ENCODE assay signal across 12 cellular contexts in genomic region chr1:19260211-19261138, GRCh38. TPM values are rescaled to one million over a fixed set of nuclear protein-coding genes. Genes with fewer than 3 reads are reported as not detected.
DNase-seq lines count a peak whose midpoint lies in the region; ATAC-seq and TF ChIP-seq lines count a peak whose summit lies in the region.
"Had no signal": no experiment of that assay in that cellular context is flagged by ENCODE, and none has a peak within 500 bp of the region (broad histone marks: within the 10 kb centered on the region; RNA-seq: fewer than 3 reads in every experiment).

No MANE protein-coding gene starts in this region.

- H3K36me3 ChIP-seq in GM23248 (ENCODE audit: low read depth) = peaks cover 20% of the 10 kb centered on the region; the same call in 1 of the 2 replicates

- no peak overlapping the region for H3K27ac Mint-ChIP-seq in activated T-helper 1 cell treated with anti-CD3 and anti-CD28 coated beads, Interleukin-12 subunit alpha, Interleukin-12 subunit beta, Interleukin-2, Interleukin-4 antibody, amounts not matched to agents 30 ng/mL and 10 ng/mL and 1 ng/mL, durations not matched to agents 14 hours and 24 hours and 36 hours
- H3K27ac Mint-ChIP-seq: activated B cell treated with CpG ODN at 0.5 μM for 24 hours had no signal

- H3K4me3 ChIP-seq in GM23248 = no peak overlapping the region
- H3K4me3 ChIP-seq in foreskin fibroblast (ENCODE audit: low read depth in 1 of 2, low read length in 2 of 2) = no peak overlapping the region
- H3K4me3 ChIP-seq: thoracic aorta had no signal

- H4K20me1 ChIP-seq in GM23248 (ENCODE audit: insufficient read depth) = no peaks in the 10 kb centered on the region

- H3K4me1 Mint-ChIP-seq in activated T-helper 1 cell treated with anti-CD3 and anti-CD28 coated beads, Interleukin-12 subunit alpha, Interleukin-12 subunit beta, Interleukin-2, Interleukin-4 antibody, amounts not matched to agents 30 ng/mL and 10 ng/mL and 1 ng/mL, durations not matched to agents 14 hours and 24 hours and 36 hours (ENCODE audit: low read depth) = peaks cover 10% of the 10 kb centered on the region
- H3K4me1 Mint-ChIP-seq: activated B cell treated with CpG ODN at 0.5 μM for 24 hours had no signal

- H3K9me2 ChIP-seq in GM23248 (ENCODE audit: insufficient read depth) = no peaks in the 10 kb centered on the region

- WGBS in GM23248 (ENCODE audit: low coverage in 1 of 2, low lambda C conversion rate in 2 of 2, missing lambda C conversion rate in 2 of 2), 2 experiments = 43 to 48% methylated on average over 20 of the region's 21 CpGs

- H3K9me3 ChIP-seq in GM23248 (ENCODE audit: low read depth) = no peaks in the 10 kb centered on the region
- H3K9me3 ChIP-seq: thoracic aorta had no signal

- peaks cover 28% of the 10 kb centered on the region for H3K4me1 ChIP-seq in GM23248 (ENCODE audit: insufficient read depth)

- H3K27me3 Mint-ChIP-seq in activated T-helper 1 cell treated with anti-CD3 and anti-CD28 coated beads, Interleukin-12 subunit alpha, Interleukin-12 subunit beta, Interleukin-2, Interleukin-4 antibody, amounts not matched to agents 30 ng/mL and 10 ng/mL and 1 ng/mL, durations not matched to agents 14 hours and 24 hours and 36 hours (ENCODE audit: insufficient read depth) = no peaks in the 10 kb centered on the region
- H3K27me3 Mint-ChIP-seq: activated B cell treated with CpG ODN at 0.5 μM for 24 hours had no signal

- H3K4me2 ChIP-seq in GM23248 (ENCODE audit: unreplicated experiment) = peak overlapping the region; percentile 54

- peak overlapping the region; percentile 62 for H3K9ac ChIP-seq in GM23248

- peak overlapping the region; percentile 84 for H3K27ac ChIP-seq in GM23248
- H3K27ac ChIP-seq: thoracic aorta had no signal

- H3K36me3 Mint-ChIP-seq in activated T-helper 1 cell treated with anti-CD3 and anti-CD28 coated beads, Interleukin-12 subunit alpha, Interleukin-12 subunit beta, Interleukin-2, Interleukin-4 antibody, amounts not matched to agents 30 ng/mL and 10 ng/mL and 1 ng/mL, durations not matched to agents 14 hours and 24 hours and 36 hours (ENCODE audit: low read depth) = peaks cover 12% of the 10 kb centered on the region

- TF ChIP-seq CTCF in foreskin fibroblast (IDR thresholded peaks at IDR 0.05; ENCODE audit: low read depth, low read length) = no peak

- in situ Hi-C loops in GM23248 (cut with MboI) = no loop called here

- intact Hi-C loops in activated T-helper 1 cell treated with anti-CD3 and anti-CD28 coated beads, Interleukin-12 subunit alpha, Interleukin-12 subunit beta, Interleukin-2, Interleukin-4 antibody, amounts not matched to agents 30 ng/mL and 10 ng/mL and 1 ng/mL, durations not matched to agents 14 hours and 24 hours and 36 hours (cut with micrococcal nuclease) = no loop called here

- H2AFZ ChIP-seq in GM23248 = no peak overlapping the region

- H3K79me2 ChIP-seq in GM23248 (ENCODE audit: insufficient read depth) = peaks cover 12% of the 10 kb centered on the region

- no peaks in the 10 kb centered on the region for H3K9me3 Mint-ChIP-seq in activated T-helper 1 cell treated with anti-CD3 and anti-CD28 coated beads, Interleukin-12 subunit alpha, Interleukin-12 subunit beta, Interleukin-2, Interleukin-4 antibody, amounts not matched to agents 30 ng/mL and 10 ng/mL and 1 ng/mL, durations not matched to agents 14 hours and 24 hours and 36 hours
- H3K9me3 Mint-ChIP-seq: activated B cell treated with CpG ODN at 0.5 μM for 24 hours had no signal

- no peak overlapping the region for H3K4me3 Mint-ChIP-seq in activated T-helper 1 cell treated with anti-CD3 and anti-CD28 coated beads, Interleukin-12 subunit alpha, Interleukin-12 subunit beta, Interleukin-2, Interleukin-4 antibody, amounts not matched to agents 30 ng/mL and 10 ng/mL and 1 ng/mL, durations not matched to agents 14 hours and 24 hours and 36 hours
- H3K4me3 Mint-ChIP-seq: activated B cell treated with CpG ODN at 0.5 μM for 24 hours had no signal

- DNase-seq in A172 (ENCODE audit: low spot score) = peak; percentile 2
- DNase-seq in GM23248 = peak; percentile 98
- DNase-seq in SHP77 (lab: John Stamatoyannopoulos, UW) = peak; percentile 95
- peak; percentile 95 to 97 for DNase-seq in foreskin fibroblast
- DNase-seq in activated T-helper 1 cell treated with anti-CD3 and anti-CD28 coated beads, Interleukin-12 subunit alpha, Interleukin-12 subunit beta, Interleukin-2, Interleukin-4 antibody, amounts not matched to agents 30 ng/mL and 10 ng/mL and 1 ng/mL, durations not matched to agents 14 hours and 24 hours and 36 hours (ENCODE audit: low spot score) = no peak
- DNase-seq in amygdala (lab: John Stamatoyannopoulos, UW) = no peak
- no peak for DNase-seq in activated naive CD4-positive, alpha-beta T cell treated with anti-CD3 and anti-CD28 coated beads, Interleukin-2, amount 50 U/mL, for 16 hours
- DNase-seq: activated B cell treated with CpG ODN at 0.5 μM for 24 hours, NCI-H1105, right cardiac atrium had no signal

- peaks cover 29% of the 10 kb centered on the region for H3F3A ChIP-seq in GM23248 (ENCODE audit: insufficient read depth)

- ATAC-seq in activated CD4-positive, CD25-positive, alpha-beta regulatory T cell treated with anti-CD3 and anti-CD28 coated beads, Interleukin-2, amount 50 U/mL, for 24 hours = no peak

- H3K27me3 ChIP-seq in GM23248 (replicated peaks; ENCODE audit: insufficient read depth) = no peaks in the 10 kb centered on the region

RNA-seq across cellular contexts. Expression of gene MRTO4, which starts 8.9 kb away (rescaled TPM):
- 44.6 and 51.9 TPM in 2 replicates for total RNA-seq in A172 (2014; rRNA removed; shearing (Covaris generic))
- total RNA-seq in GM23248 (2014; rRNA removed; shearing (Covaris generic)) = 26.9 and 37.1 TPM in 2 replicates
- polyA plus RNA-seq in GM23248 (2016; fragmentation: Nextera tagmentation; extraction: Ambion mirVana) = 36.6 and 38.4 TPM in 2 replicates
- total RNA-seq in activated T-helper 1 cell treated with anti-CD3 and anti-CD28 coated beads, Interleukin-12 subunit alpha, Interleukin-12 subunit beta, Interleukin-2, Interleukin-4 antibody, amounts not matched to agents 30 ng/mL and 10 ng/mL and 1 ng/mL, durations not matched to agents 14 hours and 24 hours and 36 hours = 134 and 137 TPM in 2 replicates

RNA-seq across cellular contexts. Expression of gene EMC1, which starts 9.2 kb away (rescaled TPM):
- 31.9 and 35.8 TPM in 2 replicates for total RNA-seq in A172 (2014; rRNA removed; shearing (Covaris generic))
- total RNA-seq in GM23248 (2014; rRNA removed; shearing (Covaris generic)) = 58.7 and 69.4 TPM in 2 replicates
- polyA plus RNA-seq in GM23248 (2016; fragmentation: Nextera tagmentation; extraction: Ambion mirVana) = 54.5 and 56.9 TPM in 2 replicates
- 63.9 and 78.3 TPM in 2 replicates for total RNA-seq in activated T-helper 1 cell treated with anti-CD3 and anti-CD28 coated beads, Interleukin-12 subunit alpha, Interleukin-12 subunit beta, Interleukin-2, Interleukin-4 antibody, amounts not matched to agents 30 ng/mL and 10 ng/mL and 1 ng/mL, durations not matched to agents 14 hours and 24 hours and 36 hours

RNA-seq across cellular contexts. Expression of gene AKR7A3, which starts 28.1 kb away (rescaled TPM):
- total RNA-seq in A172 (2014; rRNA removed; shearing (Covaris generic)) = 0.12 TPM in 1 of 2 replicates, not detected in the other
- total RNA-seq in GM23248 (2014; rRNA removed; shearing (Covaris generic)) = 0.11 and 0.51 TPM in 2 replicates
- polyA plus RNA-seq in GM23248 (2016; fragmentation: Nextera tagmentation; extraction: Ambion mirVana) = 0.18 and 0.24 TPM in 2 replicates
- 1.2 and 1.7 TPM in 2 replicates for total RNA-seq in activated T-helper 1 cell treated with anti-CD3 and anti-CD28 coated beads, Interleukin-12 subunit alpha, Interleukin-12 subunit beta, Interleukin-2, Interleukin-4 antibody, amounts not matched to agents 30 ng/mL and 10 ng/mL and 1 ng/mL, durations not matched to agents 14 hours and 24 hours and 36 hours

RNA-seq across cellular contexts. Expression of gene UBR4, which starts 50.4 kb away (rescaled TPM):
- 52.4 and 66.5 TPM in 2 replicates for total RNA-seq in A172 (2014; rRNA removed; shearing (Covaris generic))
- 63.7 and 69.9 TPM in 2 replicates for total RNA-seq in GM23248 (2014; rRNA removed; shearing (Covaris generic))
- 45.4 and 49.4 TPM in 2 replicates for polyA plus RNA-seq in GM23248 (2016; fragmentation: Nextera tagmentation; extraction: Ambion mirVana)
- total RNA-seq in activated T-helper 1 cell treated with anti-CD3 and anti-CD28 coated beads, Interleukin-12 subunit alpha, Interleukin-12 subunit beta, Interleukin-2, Interleukin-4 antibody, amounts not matched to agents 30 ng/mL and 10 ng/mL and 1 ng/mL, durations not matched to agents 14 hours and 24 hours and 36 hours = 155 and 161 TPM in 2 replicates

RNA-seq across cellular contexts. Expression of gene AKR7A2, which starts 51.5 kb away (rescaled TPM):
- total RNA-seq in A172 (2014; rRNA removed; shearing (Covaris generic)) = 90.9 and 96.0 TPM in 2 replicates
- 93.1 and 116 TPM in 2 replicates for total RNA-seq in GM23248 (2014; rRNA removed; shearing (Covaris generic))
- polyA plus RNA-seq in GM23248 (2016; fragmentation: Nextera tagmentation; extraction: Ambion mirVana) = 96.6 and 97.1 TPM in 2 replicates
- 30.0 and 31.1 TPM in 2 replicates for total RNA-seq in activated T-helper 1 cell treated with anti-CD3 and anti-CD28 coated beads, Interleukin-12 subunit alpha, Interleukin-12 subunit beta, Interleukin-2, Interleukin-4 antibody, amounts not matched to agents 30 ng/mL and 10 ng/mL and 1 ng/mL, durations not matched to agents 14 hours and 24 hours and 36 hours

Comparison
In these comparisons a context has a peak if more than half of its experiments do, and no peak if none do; other contexts are left out.
1. DNase-seq: peak in A172 (single experiment), GM23248 (single experiment), SHP77 (2 of 2) and foreskin fibroblast (2 of 2); none in activated T-helper 1 cell treated with anti-CD3 and anti-CD28 coated beads, Interleukin-12 subunit alpha, Interleukin-12 subunit beta, Interleukin-2, Interleukin-4 antibody, amounts not matched to agents 30 ng/mL and 10 ng/mL and 1 ng/mL, durations not matched to agents 14 hours and 24 hours and 36 hours (single experiment), amygdala (0 of 56) and activated naive CD4-positive, alpha-beta T cell treated with anti-CD3 and anti-CD28 coated beads, Interleukin-2, amount 50 U/mL, for 16 hours (single experiment).